In genomic region chr15:98754283-98755022, GRCh38 we compare ENCODE assay signal across 1 cellular context.
A peak's percentile ranks its signal among the peaks of the same experiment; 100 is the strongest.
TF ChIP-seq lines count a peak whose summit lies in the region.

No MANE protein-coding gene starts in this region.

TF ChIP-seq in A549, 52 proteins besides CTCF, POLR2A, EP300 and RAD21 (continued from another document):
- no peak for TF ChIP-seq REST (IDR thresholded peaks at IDR 0.05)
- peak; percentile 93 for TF ChIP-seq KDM1A (IDR thresholded peaks at IDR 0.05; ENCODE audit: low read depth)
- TF ChIP-seq HMGXB4 (CRISPR knock-in tag; IDR thresholded peaks at IDR 0.05; ENCODE audit: borderline replicate concordance): peak; percentile 70; the same call in 1 of the 2 replicates
- TF ChIP-seq JUN (IDR thresholded peaks at IDR 0.05): peak in 1 of 2 experiments; percentile 11; a peak in 1 of 5 replicates
